ENCODE assay signal across 8 cellular contexts in genomic region chr6:169725270-169726048, GRCh38. TPM values are rescaled to one million over a fixed set of nuclear protein-coding genes. Genes with fewer than 3 reads are reported as not detected.
DNase-seq lines count a peak whose midpoint lies in the region; ATAC-seq and TF ChIP-seq lines count a peak whose summit lies in the region.

No MANE protein-coding gene starts in this region.

- peak overlapping the region; percentile 44 to 98 (median 61) for H3K4me3 ChIP-seq in liver (ENCODE audit: low read depth in 1 of 3, low read length in 3 of 3)

- in situ Hi-C loops in GM13977 (cut with MboI; ENCODE audit: low pct_unique_long_range_greater_than_20kb, low sequenced_read_pairs, unreplicated experiment), result no loop called here

- peak overlapping the region in 1 of 2 donors; percentile 54 for H3K9ac ChIP-seq in liver (ENCODE audit: low read depth in 1 of 2, low read length in 2 of 2)

- no peaks in the 10 kb centered on the region for H3K36me3 ChIP-seq in liver (ENCODE audit: control insufficient read depth in 4 of 4, insufficient read depth in 3 of 4, low read depth in 1 of 4, low read length in 3 of 4)

- no peak for ATAC-seq in HG03565 (IDR thresholded peaks at IDR 0.05; ENCODE audit: unreplicated experiment)

- H3K27ac ChIP-seq in liver (ENCODE audit: low read depth in 1 of 2, low read length in 2 of 2), result peak overlapping the region; percentile 95 to 98

- DNase-seq in activated T-cell treated with anti-CD3 and anti-CD28 coated beads for 24 hours (ENCODE audit: low read depth), result peak; percentile 11
- no peak for DNase-seq in activated T-cell treated with anti-CD3 and anti-CD28 coated beads, Interleukin-2, amount 50 U/mL, for 1 hour
- DNase-seq in SHP77 treated with DMSO at 0.1 percent for 48 hours (lab: John Stamatoyannopoulos, UW), result peak; percentile 34
- peak; percentile 45 to 88 for DNase-seq in dermis microvascular lymphatic vessel endothelial cell (ENCODE audit: low read depth in 2 of 2)
- DNase-seq in stimulated activated CD4-positive, alpha-beta T cell treated with anti-CD3 and anti-CD28 coated beads, Interleukin-4, amount 100 ng/mL, for 4 hours, result peak; percentile 5 to 9
- DNase-seq in GM13977 (ENCODE audit: low spot score), result no peak

- 36% methylated on average over 21 of the region's 21 CpGs for WGBS in liver

- H3K27me3 ChIP-seq in liver (ENCODE audit: control insufficient read depth in 4 of 4, insufficient read depth in 4 of 4, low read length in 3 of 4), result no peaks in the 10 kb centered on the region

- H3K4me1 ChIP-seq in liver (ENCODE audit: control insufficient read depth in 4 of 4, insufficient read depth in 4 of 4, low read length in 3 of 4), result peaks cover 2 to 22% (median 15%) of the 10 kb centered on the region in 4 donors

- TF ChIP-seq RAD21 in liver (IDR thresholded peaks at IDR 0.05), result no peak

- H3K9me3 ChIP-seq in liver (ENCODE audit: control insufficient read depth in 4 of 4, low read length in 3 of 4), result no peaks in the 10 kb centered on the region

- TF ChIP-seq CTCF in liver (IDR thresholded peaks at IDR 0.05; ENCODE audit: low read depth, low read length, missing input control) (no peak), GM13977 (IDR thresholded peaks at IDR 0.05; ENCODE audit: extremely low read depth, insufficient read depth, missing control alignments) (no peak)

TF ChIP-seq in liver, 16 proteins besides CTCF, POLR2A, EP300 and RAD21:
- TF ChIP-seq EGR1 (IDR thresholded peaks at IDR 0.05; ENCODE audit: low read depth in 2 of 2) (no peak), RXRA (IDR thresholded peaks at IDR 0.05) (peak in 1 of 2 donors; percentile 41), SP1 (IDR thresholded peaks at IDR 0.05) (peak; percentile 47), FOXA1 (IDR thresholded peaks at IDR 0.05) (no peak), ZBTB33 (IDR thresholded peaks at IDR 0.05) (no peak), MAX (IDR thresholded peaks at IDR 0.05) (no peak), JUND (IDR thresholded peaks at IDR 0.05) (peak in 1 of 2 donors; percentile 39), REST (IDR thresholded peaks at IDR 0.05) (peak; percentile 15), GABPA (IDR thresholded peaks at IDR 0.05 in 1 of 2, conservative IDR thresholded peaks at IDR 0.05 in 1 of 2) (no peak), FOXA2 (IDR thresholded peaks at IDR 0.05) (peak; percentile 25), HNF4A (conservative IDR thresholded peaks at IDR 0.05) (peak in 1 of 2 donors; percentile 21), NR2F2 (IDR thresholded peaks at IDR 0.05) (peak; percentile 85), YY1 (IDR thresholded peaks at IDR 0.05) (no peak), HNF4G (IDR thresholded peaks at IDR 0.05) (no peak), TAF1 (conservative IDR thresholded peaks at IDR 0.05) (no peak), ATF3 (IDR thresholded peaks at IDR 0.05) (no peak)

RNA-seq across cellular contexts. Expression of gene PHF10, which starts 1.2 kb away (rescaled TPM):
- total RNA-seq in dermis microvascular lymphatic vessel endothelial cell (17.5 and 23.8 TPM in 2 replicates), liver (10 to 100 TPM; 22.6 to 25.7 TPM)
- 10 to 100 TPM; 10.2 to 14.7 TPM for polyA plus RNA-seq in liver

RNA-seq across cellular contexts. Expression of gene C6orf120, which starts 23.5 kb away (rescaled TPM):
- total RNA-seq in dermis microvascular lymphatic vessel endothelial cell, result 18.9 and 24.4 TPM in 2 replicates
- total RNA-seq in liver, result 10 to 100 TPM; 23.6 to 29.7 TPM
- polyA plus RNA-seq in liver, result 10 to 100 TPM; 10.5 to 15.2 TPM

RNA-seq across cellular contexts. Expression of gene WDR27, which starts 23.6 kb away (rescaled TPM):
- total RNA-seq in dermis microvascular lymphatic vessel endothelial cell, result 12.5 and 24.5 TPM in 2 replicates
- total RNA-seq in liver, result 10 to 100 TPM in 1 of 2 donors, 1 to 10 TPM in 1; 7.1 to 20.1 TPM
- 1 to 10 TPM; 3.7 to 8.3 TPM for polyA plus RNA-seq in liver

RNA-seq across cellular contexts. Expression of gene DYNLT2, which starts 25.9 kb away (rescaled TPM):
- total RNA-seq in dermis microvascular lymphatic vessel endothelial cell (0.51 and 0.76 TPM in 2 replicates), liver (1 to 10 TPM in 1 of 2 donors, under 1 TPM in 1; 0.89 to 1.5 TPM)
- polyA plus RNA-seq in liver, result 1 to 10 TPM in 1 of 2 donors, under 1 TPM in 1; 0.37 to 2.3 TPM

RNA-seq across cellular contexts. Expression of gene ERMARD, which starts 26.0 kb away (rescaled TPM):
- total RNA-seq in dermis microvascular lymphatic vessel endothelial cell (14.0 and 16.1 TPM in 2 replicates), liver (10 to 100 TPM; 11.9 to 20.7 TPM)
- 10 to 100 TPM; 10.1 to 16.1 TPM for polyA plus RNA-seq in liver

Comparison
In these comparisons a context has a peak if more than half of its experiments do, and no peak if none do; other contexts are left out.
1. DNase-seq: peak in activated T-cell treated with anti-CD3 and anti-CD28 coated beads for 24 hours (single experiment), SHP77 treated with DMSO at 0.1 percent for 48 hours (single experiment), dermis microvascular lymphatic vessel endothelial cell (2 of 2) and stimulated activated CD4-positive, alpha-beta T cell treated with anti-CD3 and anti-CD28 coated beads, Interleukin-4, amount 100 ng/mL, for 4 hours (2 of 2); none in activated T-cell treated with anti-CD3 and anti-CD28 coated beads, Interleukin-2, amount 50 U/mL, for 1 hour (single experiment) and GM13977 (single experiment).